Comparison of ENCODE assay signal across 26 cellular contexts in genomic region chr1:83779565-83779964, GRCh38.
"Had no signal": no experiment of that assay in that cellular context is flagged by ENCODE, and none has a peak within 500 bp of the region (broad histone marks: within the 10 kb centered on the region; RNA-seq: fewer than 3 reads in every experiment).

No MANE protein-coding gene starts in this region.

- FAIRE-seq: keratinocyte, urothelium cell line had no signal

- H3K27me3 ChIP-seq: left lung, ovary, right atrium auricular region, suprapubic skin, tibial artery, upper lobe of right lung had no signal

- H3K9me3 ChIP-seq: suprapubic skin, upper lobe of right lung had no signal

- ATAC-seq: left colon; left lung; lower lobe of right lung; natural killer cell; sciatic nerve; stimulated activated effector memory CD8-positive, alpha-beta T cell treated with anti-CD3 and anti-CD28 coated beads, Interleukin-12 subunit alpha, Interleukin-12 subunit beta, amount 100 ng/mL, for 72 hours; upper lobe of right lung had no signal

- H3K27ac ChIP-seq: left lung, lower lobe of right lung, ovary, right atrium auricular region, skin epidermis, suprapubic skin, thoracic aorta, tibial artery, upper lobe of right lung had no signal

- DNase-seq: head of caudate nucleus; hippocampal formation; kidney glomerular epithelial cell; left colon; left lung; lower lobe of right lung; mammary epithelial cell; mesenchymal stem cell; naive B cell; natural killer cell; nephron progenitor cell; ovary; stimulated activated CD4-positive, alpha-beta T cell treated with anti-CD3 and anti-CD28 coated beads, Interleukin-12 subunit alpha, Interleukin-12 subunit beta, amount 100 ng/mL, for 4 hours; stimulated activated CD4-positive, alpha-beta T cell treated with anti-CD3 and anti-CD28 coated beads, Interleukin-4, amount 100 ng/mL, for 24 hours; stimulated activated naive CD4-positive, alpha-beta T cell; tibial artery; trophoblast cell; upper lobe of right lung had no signal

- H3K36me3 ChIP-seq: left lung, lower lobe of right lung, ovary, right atrium auricular region, suprapubic skin, thoracic aorta, tibial artery, upper lobe of right lung had no signal

- H3K4me1 ChIP-seq: left lung, lower lobe of right lung, right atrium auricular region, suprapubic skin, tibial artery, upper lobe of right lung had no signal

- H3K4me3 ChIP-seq: left lung, lower lobe of right lung, ovary, right atrium auricular region, skin epidermis, suprapubic skin, thoracic aorta, tibial artery, upper lobe of right lung had no signal
